19 cellular contexts compared by ENCODE assay signal in genomic region chr1:202880062-202880461, GRCh38. TPM values are rescaled to one million over a fixed set of nuclear protein-coding genes. Genes with fewer than 3 reads are reported as not detected.
DNase-seq lines count a peak whose midpoint lies in the region; ATAC-seq, FAIRE-seq and TF ChIP-seq lines count a peak whose summit lies in the region.
"Had no signal": no experiment of that assay in that cellular context is flagged by ENCODE, and none has a peak within 500 bp of the region (broad histone marks: within the 10 kb centered on the region; RNA-seq: fewer than 3 reads in every experiment).

No MANE protein-coding gene starts in this region.

- TF ChIP-seq RAD21 in HepG2 (CRISPR knock-in tag; IDR thresholded peaks at IDR 0.05): no peak

- H3K79me2 ChIP-seq in HepG2 (ENCODE audit: insufficient read depth, low read length): peaks cover under 1% of the 10 kb centered on the region

- no peak for TF ChIP-seq POLR2A in HepG2 (IDR thresholded peaks at IDR 0.05; ENCODE audit: insufficient read depth in 1 of 2, low read depth in 2 of 2, low read length in 2 of 2)
- no peak for TF ChIP-seq POLR2A in right lobe of liver (IDR thresholded peaks at IDR 0.05)

- H3K4me3 Mint-ChIP-seq in endothelial cell (ENCODE audit: unreplicated experiment): no peak overlapping the region
- H3K4me3 Mint-ChIP-seq in activated CD8-positive, alpha-beta T cell treated with anti-CD3 and anti-CD28 coated beads, Interleukin-2, amount 10 ng/mL, durations not matched to agents 7 days and 5 days: no peak overlapping the region
- H3K4me3 Mint-ChIP-seq: CD14-positive monocyte; CD4-positive, alpha-beta memory T cell; H9 had no signal

- H3K27me3 ChIP-seq in HepG2 (ENCODE audit: control insufficient read depth in 1 of 2, insufficient read depth in 2 of 2, low read length in 2 of 2) (no peaks in the 10 kb centered on the region), right lobe of liver (no peaks in the 10 kb centered on the region)
- H3K27me3 ChIP-seq: BLaER1 had no signal

- H3K4me3 ChIP-seq in HepG2 (replicated peaks in 1 of 3; ENCODE audit: insufficient read depth in 1 of 3, low read depth in 2 of 3, low read length in 3 of 3) (no peak overlapping the region), right lobe of liver (no peak overlapping the region)
- H3K4me3 ChIP-seq: BLaER1 had no signal

- H3K9me3 ChIP-seq in HepG2 (ENCODE audit: low read length) (no peaks in the 10 kb centered on the region), right lobe of liver (no peaks in the 10 kb centered on the region)
- H3K9me3 ChIP-seq: BLaER1 had no signal

- no peaks in the 10 kb centered on the region for H3K4me1 ChIP-seq in HepG2 (ENCODE audit: insufficient read depth, low read length)
- no peaks in the 10 kb centered on the region for H3K4me1 ChIP-seq in right lobe of liver

- peaks cover 19% of the 10 kb centered on the region for H3K36me3 Mint-ChIP-seq in endothelial cell (ENCODE audit: low read depth, unreplicated experiment)
- peaks cover 27% of the 10 kb centered on the region for H3K36me3 Mint-ChIP-seq in activated CD8-positive, alpha-beta T cell treated with anti-CD3 and anti-CD28 coated beads, Interleukin-2, amount 10 ng/mL, durations not matched to agents 7 days and 5 days (ENCODE audit: low read depth)

- POLR2A ChIA-PET in HepG2 (lab: Yijun Ruan, JAX): no interaction called here
- POLR2A ChIA-PET in activated CD8-positive, alpha-beta T cell treated with anti-CD3 and anti-CD28 coated beads, Interleukin-2, amount 10 ng/mL, durations not matched to agents 7 days and 5 days (lab: Charles Lee): no interaction called here

- H3K27me3 Mint-ChIP-seq in endothelial cell (ENCODE audit: unreplicated experiment): no peaks in the 10 kb centered on the region
- H3K27me3 Mint-ChIP-seq in activated CD8-positive, alpha-beta T cell treated with anti-CD3 and anti-CD28 coated beads, Interleukin-2, amount 10 ng/mL, durations not matched to agents 7 days and 5 days (ENCODE audit: low read depth): no peaks in the 10 kb centered on the region
- H3K27me3 Mint-ChIP-seq: CD4-positive, alpha-beta memory T cell had no signal

- DNase-seq in HepG2 (ENCODE audit: low spot score) (no peak), right lobe of liver (no peak), caudate nucleus (lab: John Stamatoyannopoulos, UW) (no peak), left colon (no peak), endothelial cell (ENCODE audit: low spot score) (no peak), NCI-H2196 treated with DMSO at 0.1 percent for 48 hours (lab: John Stamatoyannopoulos, UW; ENCODE audit: unreplicated experiment) (no peak)
- DNase-seq in activated CD8-positive, alpha-beta T cell treated with anti-CD3 and anti-CD28 coated beads, Interleukin-2, amount 10 ng/mL, durations not matched to agents 7 days and 5 days: no peak
- DNase-seq: 8988T; CD4-positive, alpha-beta memory T cell; DMS153; DMS79; GDM1; H9 had no signal

- no peaks in the 10 kb centered on the region for H4K20me1 ChIP-seq in HepG2 (ENCODE audit: insufficient read depth, low read length)

- no peak overlapping the region for H3K9ac ChIP-seq in HepG2 (ENCODE audit: insufficient read depth, low read depth, low read length)
- H3K9ac ChIP-seq: BLaER1 had no signal

- CTCF ChIA-PET in HepG2 (lab: Yijun Ruan, JAX; ENCODE audit: low intra/inter-chr PET ratio, low total read pairs): no interaction called here
- CTCF ChIA-PET in activated CD8-positive, alpha-beta T cell treated with anti-CD3 and anti-CD28 coated beads, Interleukin-2, amount 10 ng/mL, durations not matched to agents 7 days and 5 days (lab: Charles Lee): no interaction called here

- H3K27ac Mint-ChIP-seq in endothelial cell (ENCODE audit: unreplicated experiment): no peak overlapping the region
- H3K27ac Mint-ChIP-seq in activated CD8-positive, alpha-beta T cell treated with anti-CD3 and anti-CD28 coated beads, Interleukin-2, amount 10 ng/mL, durations not matched to agents 7 days and 5 days: no peak overlapping the region
- H3K27ac Mint-ChIP-seq: CD14-positive monocyte, H9 had no signal

- TF ChIP-seq CTCF in HepG2 (CRISPR knock-in tag; IDR thresholded peaks at IDR 0.05): no peak
- TF ChIP-seq CTCF in right lobe of liver (IDR thresholded peaks at IDR 0.05): no peak
- TF ChIP-seq CTCF in endothelial cell (IDR thresholded peaks at IDR 0.05; ENCODE audit: unreplicated experiment): no peak

- in situ Hi-C loops in HepG2 (cut with HindIII; ENCODE audit: extremely low pct_ligation_motif_present, low pct_unique_long_range_greater_than_20kb): no loop called here

- ATAC-seq in HepG2: no peak
- ATAC-seq in right lobe of liver: no peak
- ATAC-seq in left colon: peak; percentile 88
- no peak for ATAC-seq in activated CD8-positive, alpha-beta T cell treated with anti-CD3 and anti-CD28 coated beads, Interleukin-2, amount 10 ng/mL, durations not matched to agents 7 days and 5 days
- no peak for ATAC-seq in GM21526 (IDR thresholded peaks at IDR 0.05; ENCODE audit: low FRiP score, unreplicated experiment)

- intact Hi-C loops in HepG2 (cut with micrococcal nuclease; ENCODE audit: unreplicated experiment) (loop anchor here (10.0 kb wide), 1 partner anchor 75 kb away; the partner anchor contains the start of gene ADIPOR1), right lobe of liver (cut with DNase I) (no loop called here), left colon (cut with DNase I, micrococcal nuclease) (no loop called here)

- TSS peak; percentile 7 for BruUV-seq in HepG2 (replicated peaks; lab: Mats Ljungman, UMichigan)

- H3K9me3 Mint-ChIP-seq in endothelial cell (ENCODE audit: unreplicated experiment): no peaks in the 10 kb centered on the region
- no peaks in the 10 kb centered on the region for H3K9me3 Mint-ChIP-seq in activated CD8-positive, alpha-beta T cell treated with anti-CD3 and anti-CD28 coated beads, Interleukin-2, amount 10 ng/mL, durations not matched to agents 7 days and 5 days (ENCODE audit: insufficient read depth)
- H3K9me3 Mint-ChIP-seq: CD14-positive monocyte; CD4-positive, alpha-beta memory T cell; H9 had no signal

- H3K27ac ChIP-seq in HepG2 (ENCODE audit: extremely low read length, insufficient read depth, low read length) (no peak overlapping the region), right lobe of liver (no peak overlapping the region), caudate nucleus (ENCODE audit: low read depth, low read length) (peak overlapping the region; percentile 16)
- H3K27ac ChIP-seq: BLaER1 had no signal

- no peak overlapping the region for H3K4me2 ChIP-seq in HepG2 (ENCODE audit: low read depth, low read length)

- no peaks in the 10 kb centered on the region for H3K4me1 Mint-ChIP-seq in endothelial cell (ENCODE audit: unreplicated experiment)
- H3K4me1 Mint-ChIP-seq in activated CD8-positive, alpha-beta T cell treated with anti-CD3 and anti-CD28 coated beads, Interleukin-2, amount 10 ng/mL, durations not matched to agents 7 days and 5 days (ENCODE audit: low read depth): no peaks in the 10 kb centered on the region
- H3K4me1 Mint-ChIP-seq: CD14-positive monocyte had no signal

- TF ChIP-seq EP300 in HepG2 (IDR thresholded peaks at IDR 0.05; ENCODE audit: low read depth in 2 of 2, low read length in 2 of 2) (no peak), HepG2 (CRISPR knock-in tag; IDR thresholded peaks at IDR 0.05; ENCODE audit: borderline replicate concordance) (no peak)

- FAIRE-seq in HepG2 (lab: Jason Lieb, UNC): no peak
- FAIRE-seq: GM12892, GM18507, H1 had no signal

- H3K36me3 ChIP-seq in HepG2 (replicated peaks in 1 of 2; ENCODE audit: control insufficient read depth in 1 of 2, insufficient read depth in 2 of 2, low read length in 2 of 2): peaks cover 7 to 33% of the 10 kb centered on the region in 2 experiments; a peak in 4 of 5 replicates
- peaks cover 0 to 11% (median 8%) of the 10 kb centered on the region in 4 donors for H3K36me3 ChIP-seq in right lobe of liver

- H2AFZ ChIP-seq in HepG2 (ENCODE audit: low read length): no peak overlapping the region

RNA-seq across cellular contexts. Expression of gene RABIF, which starts 8.9 kb away (rescaled TPM):
- total RNA-seq in HepG2 (2016; rRNA removed; fragmentation: Illumina TruSeq; extraction: Trizol) (8.3 and 11.1 TPM in 2 replicates), right lobe of liver (1 to 10 TPM; 2.6 to 6.3 (median 4.5) TPM), left colon (10 to 100 TPM; 12.0 to 14.3 TPM), endothelial cell (ENCODE audit: unreplicated experiment) (13.5 TPM)
- 3.2 and 3.3 TPM in 2 replicates for total RNA-seq in HepG2 (2016; cell fraction: cytosol; rRNA removed; fragmentation: Illumina TruSeq; extraction: Trizol; ENCODE audit: low read depth)
- total RNA-seq in HepG2 (2016; cell fraction: insoluble cytoplasmic fraction; rRNA removed; fragmentation: Illumina TruSeq; extraction: Trizol): 8.7 and 12.4 TPM in 2 replicates
- 6.1 TPM in 2 replicates for total RNA-seq in HepG2 (2016; cell fraction: membrane; rRNA removed; fragmentation: Illumina TruSeq; extraction: Trizol)
- total RNA-seq in HepG2 (2016; cell fraction: nucleus; rRNA removed; fragmentation: Illumina TruSeq; extraction: Trizol): 5.1 TPM in 2 replicates
- polyA plus RNA-seq in HepG2 (2011; rRNA removed): 7.6 and 7.7 TPM in 2 replicates
- 5.7 and 8.0 TPM in 2 replicates for polyA plus RNA-seq in HepG2 (2011; cell fraction: cytosol; rRNA removed)
- polyA plus RNA-seq in HepG2 (2011; cell fraction: nucleus; rRNA removed): 2.7 and 3.1 TPM in 2 replicates
- polyA plus RNA-seq in HepG2 (2012): 5.7 and 7.0 TPM in 2 replicates
- 2.7 and 2.8 TPM in 2 replicates for polyA plus RNA-seq in HepG2 (2016; cell fraction: cytosol; fragmentation: Illumina TruSeq; extraction: Trizol; ENCODE audit: low read depth)
- polyA plus RNA-seq in HepG2 (2016; cell fraction: insoluble cytoplasmic fraction; fragmentation: Illumina TruSeq; extraction: Trizol; ENCODE audit: low read depth): 13.9 and 15.8 TPM in 2 replicates
- polyA plus RNA-seq in HepG2 (2016; cell fraction: membrane; fragmentation: Illumina TruSeq; extraction: Trizol; ENCODE audit: low read depth): 6.0 and 6.1 TPM in 2 replicates
- 8.4 and 8.9 TPM in 2 replicates for polyA plus RNA-seq in HepG2 (2016; cell fraction: nucleus; fragmentation: Illumina TruSeq; extraction: Trizol; ENCODE audit: insufficient read depth, low read depth)
- 7.0 and 11.0 TPM in 2 replicates for polyA minus RNA-seq in HepG2 (2011; rRNA and poly(A)+ RNA removed; ENCODE audit: low replicate concordance)
- polyA minus RNA-seq in HepG2 (2011; cell fraction: cytosol; rRNA and poly(A)+ RNA removed): 4.1 and 4.8 TPM in 2 replicates
- polyA minus RNA-seq in HepG2 (2011; cell fraction: nucleus; rRNA and poly(A)+ RNA removed): 8.8 and 13.7 TPM in 2 replicates
- 10 to 100 TPM; 13.6 TPM for total RNA-seq in activated CD8-positive, alpha-beta T cell treated with anti-CD3 and anti-CD28 coated beads, Interleukin-2, amount 10 ng/mL, durations not matched to agents 7 days and 5 days

RNA-seq across cellular contexts. Expression of gene KLHL12, which starts 47.0 kb away (rescaled TPM):
- total RNA-seq in HepG2 (2016; rRNA removed; fragmentation: Illumina TruSeq; extraction: Trizol): 25.2 and 34.2 TPM in 2 replicates
- 7.3 and 7.9 TPM in 2 replicates for total RNA-seq in HepG2 (2016; cell fraction: cytosol; rRNA removed; fragmentation: Illumina TruSeq; extraction: Trizol; ENCODE audit: low read depth)
- total RNA-seq in HepG2 (2016; cell fraction: insoluble cytoplasmic fraction; rRNA removed; fragmentation: Illumina TruSeq; extraction: Trizol): 26.4 and 33.3 TPM in 2 replicates
- 21.4 and 23.3 TPM in 2 replicates for total RNA-seq in HepG2 (2016; cell fraction: membrane; rRNA removed; fragmentation: Illumina TruSeq; extraction: Trizol)
- 17.6 and 18.9 TPM in 2 replicates for total RNA-seq in HepG2 (2016; cell fraction: nucleus; rRNA removed; fragmentation: Illumina TruSeq; extraction: Trizol)
- 18.4 and 19.2 TPM in 2 replicates for polyA plus RNA-seq in HepG2 (2011; rRNA removed)
- 10.6 and 14.8 TPM in 2 replicates for polyA plus RNA-seq in HepG2 (2011; cell fraction: cytosol; rRNA removed)
- 15.6 and 19.5 TPM in 2 replicates for polyA plus RNA-seq in HepG2 (2011; cell fraction: nucleus; rRNA removed)
- 11.2 and 13.3 TPM in 2 replicates for polyA plus RNA-seq in HepG2 (2012)
- 6.3 and 7.2 TPM in 2 replicates for polyA plus RNA-seq in HepG2 (2016; cell fraction: cytosol; fragmentation: Illumina TruSeq; extraction: Trizol; ENCODE audit: low read depth)
- polyA plus RNA-seq in HepG2 (2016; cell fraction: insoluble cytoplasmic fraction; fragmentation: Illumina TruSeq; extraction: Trizol; ENCODE audit: low read depth): 24.9 and 26.5 TPM in 2 replicates
- polyA plus RNA-seq in HepG2 (2016; cell fraction: membrane; fragmentation: Illumina TruSeq; extraction: Trizol; ENCODE audit: low read depth): 13.6 and 14.2 TPM in 2 replicates
- 23.9 and 24.7 TPM in 2 replicates for polyA plus RNA-seq in HepG2 (2016; cell fraction: nucleus; fragmentation: Illumina TruSeq; extraction: Trizol; ENCODE audit: insufficient read depth, low read depth)
- 20.4 and 27.5 TPM in 2 replicates for polyA minus RNA-seq in HepG2 (2011; rRNA and poly(A)+ RNA removed; ENCODE audit: low replicate concordance)
- polyA minus RNA-seq in HepG2 (2011; cell fraction: cytosol; rRNA and poly(A)+ RNA removed): 10.0 and 11.4 TPM in 2 replicates
- 17.6 and 26.7 TPM in 2 replicates for polyA minus RNA-seq in HepG2 (2011; cell fraction: nucleus; rRNA and poly(A)+ RNA removed)
- total RNA-seq in right lobe of liver: 10 to 100 TPM; 10.7 to 13.0 (median 12.3) TPM
- total RNA-seq in left colon: 10 to 100 TPM; 28.9 to 35.0 TPM
- total RNA-seq in endothelial cell (ENCODE audit: unreplicated experiment): 31.5 TPM
- 10 to 100 TPM; 27.8 to 31.7 TPM for total RNA-seq in activated CD8-positive, alpha-beta T cell treated with anti-CD3 and anti-CD28 coated beads, Interleukin-2, amount 10 ng/mL, durations not matched to agents 7 days and 5 days
